ENCODE assay signal across 21 cellular contexts in the genomic region with DNA sequence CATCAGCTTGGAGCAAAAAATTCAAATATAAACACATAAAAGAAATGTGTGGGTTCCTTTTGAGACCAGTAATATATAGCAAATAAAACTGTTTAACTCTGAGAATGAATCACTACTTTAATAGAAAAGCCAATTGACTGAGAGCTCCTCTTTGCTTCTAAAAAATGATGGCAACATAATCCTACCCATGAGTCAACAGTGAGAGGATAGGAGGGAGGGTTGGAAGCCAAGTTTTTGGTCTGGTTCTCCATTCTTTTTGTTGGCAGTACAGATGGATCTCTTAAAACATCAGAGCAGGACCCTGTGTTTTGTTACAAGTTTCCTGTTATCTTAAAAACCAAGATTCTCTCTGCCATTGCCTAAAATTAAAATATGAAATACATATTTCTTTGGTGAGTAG. TPM values are rescaled to one million over a fixed set of nuclear protein-coding genes. Genes with fewer than 3 reads are reported as not detected.
DNase-seq lines count a peak whose midpoint lies in the region; ATAC-seq, FAIRE-seq and TF ChIP-seq lines count a peak whose summit lies in the region.
"Had no signal": no experiment of that assay in that cellular context is flagged by ENCODE, and none has a peak within 500 bp of the region (broad histone marks: within the 10 kb centered on the region; RNA-seq: fewer than 3 reads in every experiment).

No MANE protein-coding gene starts in this region.

- no peak for TF ChIP-seq POLR2A in GM12891 (IDR thresholded peaks at IDR 0.05; ENCODE audit: low read depth, low read length)

- no peak for ATAC-seq in GM18907 (IDR thresholded peaks at IDR 0.05; ENCODE audit: unreplicated experiment)
- ATAC-seq: A549; gastrocnemius medialis; HCT116; naive thymus-derived CD4-positive, alpha-beta T cell; stimulated activated naive CD8-positive, alpha-beta T cell treated with anti-CD3 and anti-CD28 coated beads, Interleukin-15, Interleukin-2, amounts not matched to agents 100 U/mL and 50 U/mL, for 24 hours had no signal

- H3K4me1 ChIP-seq in ACC112 (ENCODE audit: control insufficient read depth, insufficient read depth, low read length, unreplicated experiment) = peaks cover 7% of the 10 kb centered on the region
- H3K4me1 ChIP-seq: gastrocnemius medialis, upper lobe of left lung had no signal

- no peak overlapping the region for H3K4me3 ChIP-seq in ACC112 (ENCODE audit: low read depth, low read length)
- H3K4me3 ChIP-seq in HFF-Myc (replicated peaks; ENCODE audit: low read depth, low read length) = no peak overlapping the region
- no peak overlapping the region for H3K4me3 ChIP-seq in brain microvascular endothelial cell (ENCODE audit: low read depth, low read length)
- H3K4me3 ChIP-seq: A549, gastrocnemius medialis, PC-9, upper lobe of left lung had no signal

- no peaks in the 10 kb centered on the region for H3K27me3 ChIP-seq in ACC112 (ENCODE audit: insufficient read depth, low read length)
- H3K27me3 ChIP-seq in brain microvascular endothelial cell (replicated peaks) = no peaks in the 10 kb centered on the region
- H3K27me3 ChIP-seq: gastrocnemius medialis, upper lobe of left lung had no signal

- DNase-seq in HFF-Myc (ENCODE audit: extremely low read depth, low read depth) (peak; percentile 31), brain microvascular endothelial cell (peak; percentile 45), hepatic stellate cell (ENCODE audit: low spot score) (peak; percentile 18), OCI-M1 (lab: John Stamatoyannopoulos, UW) (no peak), DMS114 treated with DMSO at 0.1 percent for 48 hours (lab: John Stamatoyannopoulos, UW; ENCODE audit: unreplicated experiment) (no peak), GM12891 (ENCODE audit: insufficient read length, low spot score) (no peak)
- DNase-seq: activated CD4-positive, alpha-beta T cell treated with anti-CD3 and anti-CD28 coated beads, Interleukin-2, amount 10 ng/mL, durations not matched to agents 24 days and 14 days; activated naive CD4-positive, alpha-beta T cell treated with anti-CD3 and anti-CD28 coated beads for 36 hours; effector CD8-positive, alpha-beta T cell; gastrocnemius medialis; naive thymus-derived CD4-positive, alpha-beta T cell; NCI-H187 treated with DMSO at 0.1 percent for 48 hours; NCI-H524 treated with DMSO at 0.1 percent for 48 hours; PC-9; stimulated activated naive CD8-positive, alpha-beta T cell treated with anti-CD3 and anti-CD28 coated beads, Interleukin-15, Interleukin-2, amounts not matched to agents 100 U/mL and 50 U/mL, for 24 hours; upper lobe of left lung had no signal

- TF ChIP-seq CTCF in HFF-Myc (IDR thresholded peaks at IDR 0.05; ENCODE audit: low read depth, low read length, missing control alignments) (no peak), brain microvascular endothelial cell (IDR thresholded peaks at IDR 0.05; ENCODE audit: low read depth, low read length, missing control alignments) (no peak)

- H3K27ac ChIP-seq in ACC112 (ENCODE audit: low read depth, low read length) = peak overlapping the region; percentile 67
- peak overlapping the region; percentile 75 for H3K27ac ChIP-seq in brain microvascular endothelial cell
- H3K27ac ChIP-seq: gastrocnemius medialis, PC-9, upper lobe of left lung had no signal

- in situ Hi-C loops in brain microvascular endothelial cell (cut with HindIII; ENCODE audit: low pct_ligation_motif_present, low sequenced_read_pairs) = no loop called here

- no peaks in the 10 kb centered on the region for H3K79me2 ChIP-seq in ACC112 (ENCODE audit: control insufficient read depth, insufficient read depth, low read length, unreplicated experiment)

- no peak overlapping the region for H2AFZ ChIP-seq in ACC112 (ENCODE audit: low read length, unreplicated experiment)
- H2AFZ ChIP-seq: PC-9 had no signal

- H3K36me3 ChIP-seq in ACC112 (ENCODE audit: insufficient read depth, low read length) (no peaks in the 10 kb centered on the region), brain microvascular endothelial cell (replicated peaks) (peaks cover 2% of the 10 kb centered on the region)
- H3K36me3 ChIP-seq: gastrocnemius medialis, upper lobe of left lung had no signal

- no peak for FAIRE-seq in GM12891 (lab: Jason Lieb, UNC)
- FAIRE-seq: A549, GM12892 had no signal

TF ChIP-seq in GM12891, 5 proteins besides CTCF, POLR2A, EP300 and RAD21:
- TF ChIP-seq POLR2AphosphoS5 (IDR thresholded peaks at IDR 0.05; ENCODE audit: low read depth, low read length) (no peak), TAF1 (IDR thresholded peaks at IDR 0.05; ENCODE audit: low read depth, low read length) (no peak), PAX5 (IDR thresholded peaks at IDR 0.05; ENCODE audit: insufficient read depth, low read length, severe bottlenecking) (no peak), SPI1 (IDR thresholded peaks at IDR 0.05; ENCODE audit: low read depth, low read length) (no peak), POU2F2 (IDR thresholded peaks at IDR 0.05; ENCODE audit: low read depth, low read length) (no peak)

RNA-seq across cellular contexts. Expression of a gene that starts 50.0 kb away (rescaled TPM):
- polyA plus RNA-seq in GM12891 (2012; ENCODE audit: low read depth, missing spikeins) = not detected
- polyA plus RNA-seq: naive thymus-derived CD4-positive, alpha-beta T cell had no signal

Comparison
In these comparisons a context has a peak if more than half of its experiments do, and no peak if none do; other contexts are left out.
1. DNase-seq: peak in HFF-Myc (single experiment), brain microvascular endothelial cell (single experiment) and hepatic stellate cell (single experiment); none in OCI-M1 (single experiment), DMS114 treated with DMSO at 0.1 percent for 48 hours (single experiment) and GM12891 (single experiment).